In genomic region chr6:42929928-42930360, GRCh38 we compare ENCODE assay signal across 8 cellular contexts. TPM values are rescaled to one million over a fixed set of nuclear protein-coding genes. Genes with fewer than 3 reads are reported as not detected.
DNase-seq lines count a peak whose midpoint lies in the region; ATAC-seq, FAIRE-seq and TF ChIP-seq lines count a peak whose summit lies in the region.

No MANE protein-coding gene starts in this region.

- H3K4me3 ChIP-seq in RWPE2 (ENCODE audit: severe bottlenecking), result peak overlapping the region; percentile 50
- peak overlapping the region; percentile 95 for H3K4me3 ChIP-seq in adipocyte (ENCODE audit: low read length)
- peak overlapping the region; percentile 60 to 89 (median 66) for H3K4me3 ChIP-seq in skin epidermis

- H3K9ac ChIP-seq in adipocyte (ENCODE audit: low read length), result peak overlapping the region; percentile 88

- H3K27ac ChIP-seq in RWPE2 (ENCODE audit: poor library complexity, severe bottlenecking), result peak overlapping the region; percentile 66
- peak overlapping the region; percentile 66 to 96 (median 90) for H3K27ac ChIP-seq in skin epidermis

- no peak for TF ChIP-seq CTCF in CD14-positive monocyte (IDR thresholded peaks at IDR 0.05)
- no peak for TF ChIP-seq CTCF in RWPE2 (IDR thresholded peaks at IDR 0.05; ENCODE audit: poor library complexity, severe bottlenecking)

- no peaks in the 10 kb centered on the region for H3K9me3 ChIP-seq in RWPE2 (ENCODE audit: severe bottlenecking)
- no peaks in the 10 kb centered on the region for H3K9me3 ChIP-seq in adipocyte (ENCODE audit: control insufficient read depth, low read length)

- peaks cover 10% of the 10 kb centered on the region for H3K4me1 ChIP-seq in RWPE2 (ENCODE audit: insufficient read depth, poor library complexity, severe bottlenecking)
- H3K4me1 ChIP-seq in adipocyte (ENCODE audit: control insufficient read depth, insufficient read depth, low read length), result peaks cover 25% of the 10 kb centered on the region

- no peak for FAIRE-seq in GM19239 (lab: Jason Lieb, UNC)

- H3K4me3 Mint-ChIP-seq in CD14-positive monocyte, result peak overlapping the region; percentile 99

- intact Hi-C loops in CD14-positive monocyte (cut with micrococcal nuclease), result loop anchor here (5.0 kb wide), 3 partner anchors 47 to 242 kb away; partner anchors contain the start of genes PEX6 (in 1 of the 2), SRF (in 1 of the 2) and TBCC (in 1 of the 2)

- peak overlapping the region; percentile 98 to 100 (median 99) for H3K27ac Mint-ChIP-seq in CD14-positive monocyte

- H3K27me3 ChIP-seq in RWPE2 (ENCODE audit: insufficient read depth, poor library complexity, severe bottlenecking) (no peaks in the 10 kb centered on the region), adipocyte (replicated peaks; ENCODE audit: control insufficient read depth, insufficient read depth, low read length) (no peaks in the 10 kb centered on the region)

- H3K36me3 ChIP-seq in RWPE2 (ENCODE audit: low read depth) (peaks cover 17% of the 10 kb centered on the region), adipocyte (ENCODE audit: control insufficient read depth, insufficient read depth, low read length, severe bottlenecking) (peaks cover 7% of the 10 kb centered on the region)

- H3K9me3 Mint-ChIP-seq in CD14-positive monocyte, result no peaks in the 10 kb centered on the region

- H3K27me3 Mint-ChIP-seq in CD14-positive monocyte (ENCODE audit: low read depth in 3 of 3), result peaks cover 1 to 3% (median 2%) of the 10 kb centered on the region in 3 donors

- H3K4me1 Mint-ChIP-seq in CD14-positive monocyte, result peaks cover 59% of the 10 kb centered on the region

- ATAC-seq in HG03432 (IDR thresholded peaks at IDR 0.05; ENCODE audit: unreplicated experiment), result peak; percentile 49
- peak; percentile 3 for ATAC-seq in RWPE2 (ENCODE audit: low read depth)

- DNase-seq in CD14-positive monocyte (ENCODE audit: low spot score) (peak; percentile 73), GM19239 (ENCODE audit: insufficient read length, low spot score) (peak; percentile 70), RWPE2 (ENCODE audit: low spot score) (no peak), adipocyte (ENCODE audit: low read depth) (peak; percentile 83), hepatic stellate cell (ENCODE audit: low spot score) (peak; percentile 44), cerebellar nuclear complex (lab: John Stamatoyannopoulos, UW) (no peak)

- H3K36me3 Mint-ChIP-seq in CD14-positive monocyte, result peaks cover 23 to 32% of the 10 kb centered on the region in 2 donors

RNA-seq across cellular contexts. Expression of gene CNPY3, which starts 0.7 kb away (rescaled TPM):
- polyA plus RNA-seq in CD14-positive monocyte, result 100 to 1,000 TPM; 237 to 295 TPM

RNA-seq across cellular contexts. Expression of gene PTCRA, which starts 14.1 kb away (rescaled TPM):
- under 1 TPM; 0.55 to 0.83 TPM for polyA plus RNA-seq in CD14-positive monocyte

RNA-seq across cellular contexts. Expression of gene GNMT, which starts 30.6 kb away (rescaled TPM):
- under 1 TPM; 0.17 to 0.31 TPM for polyA plus RNA-seq in CD14-positive monocyte

RNA-seq across cellular contexts. Expression of gene PEX6, which starts 49.0 kb away (rescaled TPM):
- polyA plus RNA-seq in CD14-positive monocyte, result 10 to 100 TPM; 15.5 to 16.2 TPM

RNA-seq across cellular contexts. Expression of gene RPL7L1, which starts 50.5 kb away (rescaled TPM):
- 10 to 100 TPM; 29.7 to 35.5 TPM for polyA plus RNA-seq in CD14-positive monocyte

Comparison
In these comparisons a context has a peak if more than half of its experiments do, and no peak if none do; other contexts are left out.
1. DNase-seq: peak in CD14-positive monocyte (single experiment), GM19239 (single experiment), adipocyte (single experiment) and hepatic stellate cell (single experiment); none in RWPE2 (single experiment) and cerebellar nuclear complex (0 of 2).
2. Peak in every context shown above with its lines, with median percentiles within 50 percentile points of each other: H3K4me3 ChIP-seq.